16 cellular contexts compared by ENCODE assay signal in genomic region chr10:5600908-5601307, GRCh38.
"Had no signal": no experiment of that assay in that cellular context is flagged by ENCODE, and none has a peak within 500 bp of the region (broad histone marks: within the 10 kb centered on the region; RNA-seq: fewer than 3 reads in every experiment).

No MANE protein-coding gene starts in this region.

- H3K4me3 Mint-ChIP-seq: natural killer cell; stimulated activated effector memory CD8-positive, alpha-beta T cell treated with anti-CD3 and anti-CD28 coated beads, Interleukin-12 subunit alpha, Interleukin-12 subunit beta, amount 100 ng/mL, for 72 hours had no signal

- H3K4me3 ChIP-seq: gastrocnemius medialis, testis had no signal

- H3K9me3 Mint-ChIP-seq: activated naive CD4-positive, alpha-beta T cell treated with anti-CD3 and anti-CD28 coated beads, Interleukin-2, amount 50 U/mL, for 72 hours; natural killer cell; stimulated activated effector memory CD8-positive, alpha-beta T cell treated with anti-CD3 and anti-CD28 coated beads, Interleukin-12 subunit alpha, Interleukin-12 subunit beta, amount 100 ng/mL, for 72 hours had no signal

- H3K27ac Mint-ChIP-seq: natural killer cell; stimulated activated effector memory CD8-positive, alpha-beta T cell treated with anti-CD3 and anti-CD28 coated beads, Interleukin-12 subunit alpha, Interleukin-12 subunit beta, amount 100 ng/mL, for 72 hours had no signal

- H3K36me3 Mint-ChIP-seq: activated naive CD4-positive, alpha-beta T cell treated with anti-CD3 and anti-CD28 coated beads, Interleukin-2, amount 50 U/mL, for 72 hours; natural killer cell; stimulated activated effector memory CD8-positive, alpha-beta T cell treated with anti-CD3 and anti-CD28 coated beads, Interleukin-12 subunit alpha, Interleukin-12 subunit beta, amount 100 ng/mL, for 72 hours had no signal

- DNase-seq: activated CD4-positive, alpha-beta T cell treated with anti-CD3 and anti-CD28 coated beads, Interleukin-2, amount 50 U/mL, for 4 hours; activated gamma-delta T cell; amniotic stem cell; brain microvascular endothelial cell; central memory CD4-positive, alpha-beta T cell; cortex of kidney; gastrocnemius medialis; head of caudate nucleus; mesendoderm; natural killer cell; stimulated activated CD4-positive, alpha-beta T cell treated with anti-CD3 and anti-CD28 coated beads, Interleukin-4, amount 100 ng/mL, for 24 hours; SW 1271; T-helper 2 cell; testis had no signal

- H3K4me1 Mint-ChIP-seq: natural killer cell; stimulated activated effector memory CD8-positive, alpha-beta T cell treated with anti-CD3 and anti-CD28 coated beads, Interleukin-12 subunit alpha, Interleukin-12 subunit beta, amount 100 ng/mL, for 72 hours had no signal

- ATAC-seq: activated naive CD4-positive, alpha-beta T cell treated with anti-CD3 and anti-CD28 coated beads, Interleukin-2, amount 50 U/mL, for 72 hours; stimulated activated effector memory CD8-positive, alpha-beta T cell treated with anti-CD3 and anti-CD28 coated beads, Interleukin-12 subunit alpha, Interleukin-12 subunit beta, amount 100 ng/mL, for 72 hours had no signal
